ENCODE assay signal across 8 cellular contexts in the genomic region with DNA sequence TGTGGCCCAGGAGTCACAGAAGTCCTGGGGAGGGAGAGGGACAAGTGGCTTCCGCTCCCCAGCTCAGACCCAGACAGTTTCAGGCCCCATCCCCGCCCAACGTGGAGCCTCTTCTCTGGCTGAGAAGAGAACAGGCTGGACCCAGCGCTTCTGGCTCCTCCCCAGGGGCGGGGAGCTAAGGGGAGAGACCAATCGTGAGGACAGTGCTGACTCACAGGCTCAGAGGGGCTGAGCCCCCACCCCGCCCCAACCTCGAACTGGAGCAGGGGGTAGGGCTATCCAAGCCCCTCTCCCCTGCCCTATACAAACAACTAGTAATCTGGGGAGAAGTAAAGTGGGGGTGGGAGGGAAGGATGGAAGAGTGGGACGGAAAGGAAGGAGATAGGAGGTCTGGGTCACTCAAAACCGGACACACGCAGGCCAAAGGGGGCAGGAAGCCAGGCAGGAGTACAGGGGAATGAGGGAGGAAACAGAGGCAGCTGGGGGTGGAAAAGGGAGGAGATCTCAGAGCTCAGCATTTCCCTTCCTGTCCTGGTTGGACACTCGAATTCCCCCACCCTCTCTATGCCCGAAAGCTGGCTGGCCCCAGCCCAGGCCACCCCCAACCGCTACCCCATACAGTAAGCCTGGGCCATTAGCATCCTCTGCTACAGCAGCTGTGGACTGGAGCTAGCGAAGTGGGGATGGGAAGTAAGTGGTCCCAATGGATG. TPM values are rescaled to one million over a fixed set of nuclear protein-coding genes. Genes with fewer than 3 reads are reported as not detected.
DNase-seq lines count a peak whose midpoint lies in the region; ATAC-seq and TF ChIP-seq lines count a peak whose summit lies in the region.

A gene with protein sequence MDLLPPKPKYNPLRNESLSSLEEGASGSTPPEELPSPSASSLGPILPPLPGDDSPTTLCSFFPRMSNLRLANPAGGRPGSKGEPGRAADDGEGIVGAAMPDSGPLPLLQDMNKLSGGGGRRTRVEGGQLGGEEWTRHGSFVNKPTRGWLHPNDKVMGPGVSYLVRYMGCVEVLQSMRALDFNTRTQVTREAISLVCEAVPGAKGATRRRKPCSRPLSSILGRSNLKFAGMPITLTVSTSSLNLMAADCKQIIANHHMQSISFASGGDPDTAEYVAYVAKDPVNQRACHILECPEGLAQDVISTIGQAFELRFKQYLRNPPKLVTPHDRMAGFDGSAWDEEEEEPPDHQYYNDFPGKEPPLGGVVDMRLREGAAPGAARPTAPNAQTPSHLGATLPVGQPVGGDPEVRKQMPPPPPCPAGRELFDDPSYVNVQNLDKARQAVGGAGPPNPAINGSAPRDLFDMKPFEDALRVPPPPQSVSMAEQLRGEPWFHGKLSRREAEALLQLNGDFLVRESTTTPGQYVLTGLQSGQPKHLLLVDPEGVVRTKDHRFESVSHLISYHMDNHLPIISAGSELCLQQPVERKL (minus strand): TSS at position 117 of the 710 bp plus-strand sequence. CDS start 221 bp downstream, outside the sequence.

- TF ChIP-seq CTCF in HFFc6 (IDR thresholded peaks at IDR 0.05), result no peak

- no CpG with 5 or more reads among the region's 15 CpGs for WGBS in iPS DF 6.9 (ENCODE audit: insufficient coverage, insufficient read length)

- H3K4me1 ChIP-seq in SJCRH30 (peaks cover 25% of the 10 kb centered on the region), iPS DF 6.9 (ENCODE audit: control insufficient read depth, insufficient read depth, low read length) (peaks cover 10% of the 10 kb centered on the region)

- no peak for ATAC-seq in GM19324 (IDR thresholded peaks at IDR 0.05; ENCODE audit: low FRiP score, unreplicated experiment)

- H3K27me3 ChIP-seq in SJCRH30, result no peaks in the 10 kb centered on the region
- no peaks in the 10 kb centered on the region for H3K27me3 ChIP-seq in iPS DF 6.9 (ENCODE audit: control insufficient read depth, insufficient read depth, low read length)

- H3K9me3 ChIP-seq in SJCRH30 (replicated peaks) (no peaks in the 10 kb centered on the region), iPS DF 6.9 (ENCODE audit: control insufficient read depth, insufficient read depth, low read length) (no peaks in the 10 kb centered on the region)

- peaks cover 35% of the 10 kb centered on the region for H3K36me3 Mint-ChIP-seq in HFFc6 (ENCODE audit: low read depth)

- H3K27ac Mint-ChIP-seq in HFFc6, result no peak within 1 kb of the TSS

- H3K4me3 ChIP-seq in SJCRH30, result peak within 1 kb of the TSS; percentile 48
- H3K4me3 ChIP-seq in iPS DF 6.9 (ENCODE audit: low read length), result peak within 1 kb of the TSS; percentile 38

- H3K27ac ChIP-seq in SJCRH30, result peak within 1 kb of the TSS; percentile 76
- H3K27ac ChIP-seq in iPS DF 6.9 (ENCODE audit: low read length), result peak within 1 kb of the TSS; percentile 38

- no peaks in the 10 kb centered on the region for H3K9me3 Mint-ChIP-seq in HFFc6

- H3K27me3 Mint-ChIP-seq in HFFc6 (ENCODE audit: insufficient read depth), result peaks cover 7% of the 10 kb centered on the region

- peaks cover 29% of the 10 kb centered on the region for H3K4me1 Mint-ChIP-seq in HFFc6 (ENCODE audit: low read depth)

- DNase-seq in CMK (ENCODE audit: low read depth), result peak; percentile 87
- DNase-seq in HFFc6, result peak; percentile 87
- DNase-seq in SJCRH30, result peak; percentile 92 to 93
- peak; percentile 80 for DNase-seq in brain pericyte (ENCODE audit: low read depth, low spot score)
- no peak for DNase-seq in iPS DF 6.9 (ENCODE audit: low read depth, low spot score)
- peak; percentile 76 for DNase-seq in putamen (ENCODE audit: low spot score)
- no peak for DNase-seq in central memory CD4-positive, alpha-beta T cell

- H3K36me3 ChIP-seq in SJCRH30 (peaks cover 20% of the 10 kb centered on the region), iPS DF 6.9 (ENCODE audit: control insufficient read depth, insufficient read depth, low read length) (peaks cover 5% of the 10 kb centered on the region)

- peak within 1 kb of the TSS; percentile 95; the same call in 1 of the 2 replicates for H3K4me3 Mint-ChIP-seq in HFFc6

RNA-seq across cellular contexts. Expression of the gene that starts here (rescaled TPM):
- total RNA-seq in HFFc6 (2021; fragmentation: NEBNext Ultra II Directional; extraction: Animal tissue kit (Norgen Biotek cat#: 25700)), result 100 to 1,000 TPM; 371 to 461 (median 401) TPM
- total RNA-seq in SJCRH30 (2014; rRNA removed; shearing (Covaris generic)), result 102 and 110 TPM in 2 replicates

Comparison
In these comparisons a context has a peak if more than half of its experiments do, and no peak if none do; other contexts are left out.
1. DNase-seq: peak in CMK (single experiment), HFFc6 (single experiment), SJCRH30 (2 of 2), brain pericyte (single experiment) and putamen (single experiment); none in iPS DF 6.9 (single experiment) and central memory CD4-positive, alpha-beta T cell (single experiment).